In genomic region chr3:127690106-127690505, GRCh38 we compare ENCODE assay signal across 10 cellular contexts. TPM values are rescaled to one million over a fixed set of nuclear protein-coding genes. Genes with fewer than 3 reads are reported as not detected.
DNase-seq lines count a peak whose midpoint lies in the region; ATAC-seq and TF ChIP-seq lines count a peak whose summit lies in the region.
"Had no signal": no experiment of that assay in that cellular context is flagged by ENCODE, and none has a peak within 500 bp of the region (broad histone marks: within the 10 kb centered on the region; RNA-seq: fewer than 3 reads in every experiment).

No MANE protein-coding gene starts in this region.

- H3K27me3 ChIP-seq in HUES64 (ENCODE audit: insufficient read depth, low read length), result no peaks in the 10 kb centered on the region
- H3K27me3 ChIP-seq in tibial artery, result no peaks in the 10 kb centered on the region
- H3K27me3 ChIP-seq: thyroid gland had no signal

- no peaks in the 10 kb centered on the region for H3K27me3 Mint-ChIP-seq in chondrocyte (ENCODE audit: low read depth)
- no peaks in the 10 kb centered on the region for H3K27me3 Mint-ChIP-seq in activated CD4-positive, alpha-beta memory T cell treated with anti-CD3 and anti-CD28 coated beads, Interleukin-2, amount 10 ng/mL, durations not matched to agents 7 days and 5 days

- H3K4me3 Mint-ChIP-seq in chondrocyte (ENCODE audit: unreplicated experiment), result peak overlapping the region; percentile 25
- H3K4me3 Mint-ChIP-seq in activated CD4-positive, alpha-beta memory T cell treated with anti-CD3 and anti-CD28 coated beads, Interleukin-2, amount 10 ng/mL, durations not matched to agents 7 days and 5 days, result no peak overlapping the region
- H3K4me3 Mint-ChIP-seq: activated naive CD4-positive, alpha-beta T cell treated with anti-CD3 and anti-CD28 coated beads for 36 hours had no signal

- H3K9ac ChIP-seq in HUES64 (ENCODE audit: low read depth, low read length), result peak overlapping the region; percentile 11; the same call in 1 of the 2 replicates

- 49% methylated on average over 4 of the region's 4 CpGs for WGBS in HUES64

- H3K4me1 Mint-ChIP-seq in chondrocyte (ENCODE audit: low read depth), result peaks cover 7% of the 10 kb centered on the region
- no peaks in the 10 kb centered on the region for H3K4me1 Mint-ChIP-seq in activated CD4-positive, alpha-beta memory T cell treated with anti-CD3 and anti-CD28 coated beads, Interleukin-2, amount 10 ng/mL, durations not matched to agents 7 days and 5 days

- no peaks in the 10 kb centered on the region for H3K9me3 Mint-ChIP-seq in chondrocyte (ENCODE audit: low read depth)
- H3K9me3 Mint-ChIP-seq in activated CD4-positive, alpha-beta memory T cell treated with anti-CD3 and anti-CD28 coated beads, Interleukin-2, amount 10 ng/mL, durations not matched to agents 7 days and 5 days, result no peaks in the 10 kb centered on the region
- H3K9me3 Mint-ChIP-seq: activated naive CD4-positive, alpha-beta T cell treated with anti-CD3 and anti-CD28 coated beads for 36 hours had no signal

- peak; percentile 65 for DNase-seq in chondrocyte (ENCODE audit: low spot score)
- DNase-seq in kidney tubule cell (ENCODE audit: low spot score), result peak; percentile 68
- DNase-seq in tibial artery, result peak; percentile 22 to 74
- no peak for DNase-seq in activated CD4-positive, alpha-beta memory T cell treated with anti-CD3 and anti-CD28 coated beads, Interleukin-2, amount 10 ng/mL, durations not matched to agents 7 days and 5 days
- DNase-seq in foreskin melanocyte, result no peak
- DNase-seq in NK-92 (lab: John Stamatoyannopoulos, UW; ENCODE audit: unreplicated experiment), result no peak
- DNase-seq: activated naive CD4-positive, alpha-beta T cell treated with anti-CD3 and anti-CD28 coated beads for 36 hours had no signal

- peaks cover 11% of the 10 kb centered on the region; the same call in 1 of the 2 replicates for H3K4me1 ChIP-seq in HUES64 (ENCODE audit: insufficient read depth, low read length)
- H3K4me1 ChIP-seq in tibial artery, result peaks cover 0 to 42% (median 35%) of the 10 kb centered on the region in 4 donors

- H3K9me3 ChIP-seq in HUES64 (ENCODE audit: insufficient read depth, low read depth, low read length) (no peaks in the 10 kb centered on the region), tibial artery (no peaks in the 10 kb centered on the region)
- H3K9me3 ChIP-seq: thyroid gland had no signal

- no peak for ATAC-seq in GM19467 (IDR thresholded peaks at IDR 0.05; ENCODE audit: unreplicated experiment)

- POLR2A ChIA-PET in activated CD4-positive, alpha-beta memory T cell treated with anti-CD3 and anti-CD28 coated beads, Interleukin-2, amount 10 ng/mL, durations not matched to agents 7 days and 5 days (lab: Charles Lee), result interaction anchor here (1.2 kb wide), 1 partner anchor 17 kb away, joined by 4 read pairs; no protein-coding TSS in a partner anchor

- H3K27ac ChIP-seq in HUES64 (ENCODE audit: low read depth, low read length), result peak overlapping the region; percentile 36; the same call in 1 of the 2 replicates
- peak overlapping the region; percentile 79 to 82 for H3K27ac ChIP-seq in tibial artery
- H3K27ac ChIP-seq: thyroid gland had no signal

- H3K36me3 ChIP-seq in HUES64 (ENCODE audit: insufficient read depth, low read length), result no peaks in the 10 kb centered on the region
- peaks cover 4 to 18% (median 11%) of the 10 kb centered on the region in 3 donors for H3K36me3 ChIP-seq in tibial artery
- H3K36me3 ChIP-seq: thyroid gland had no signal

- H3K27ac Mint-ChIP-seq in chondrocyte (ENCODE audit: unreplicated experiment), result no peak overlapping the region
- no peak overlapping the region for H3K27ac Mint-ChIP-seq in activated CD4-positive, alpha-beta memory T cell treated with anti-CD3 and anti-CD28 coated beads, Interleukin-2, amount 10 ng/mL, durations not matched to agents 7 days and 5 days
- H3K27ac Mint-ChIP-seq: activated naive CD4-positive, alpha-beta T cell treated with anti-CD3 and anti-CD28 coated beads for 36 hours had no signal

- intact Hi-C loops in tibial artery (cut with DNase I; ENCODE audit: low total_unique reads), result no loop called here

- no peak for TF ChIP-seq CTCF in chondrocyte (IDR thresholded peaks at IDR 0.05)
- no peak for TF ChIP-seq CTCF in tibial artery (IDR thresholded peaks at IDR 0.05)

- H3K4me3 ChIP-seq in HUES64 (ENCODE audit: low read length) (no peak overlapping the region), tibial artery (no peak overlapping the region)
- H3K4me3 ChIP-seq: thyroid gland had no signal

- peaks cover 4% of the 10 kb centered on the region for H3K36me3 Mint-ChIP-seq in chondrocyte (ENCODE audit: low read depth)
- H3K36me3 Mint-ChIP-seq in activated CD4-positive, alpha-beta memory T cell treated with anti-CD3 and anti-CD28 coated beads, Interleukin-2, amount 10 ng/mL, durations not matched to agents 7 days and 5 days (ENCODE audit: low read depth), result no peaks in the 10 kb centered on the region

- CTCF ChIA-PET in activated CD4-positive, alpha-beta memory T cell treated with anti-CD3 and anti-CD28 coated beads, Interleukin-2, amount 10 ng/mL, durations not matched to agents 7 days and 5 days (lab: Charles Lee), result no interaction called here

RNA-seq across cellular contexts. Expression of gene ABTB1, which starts 17.4 kb away (rescaled TPM):
- polyA plus RNA-seq in HUES64 (2013, experiment 1 of 2), result 2.9 TPM
- polyA plus RNA-seq in HUES64 (2013, experiment 2 of 2), result 4.4 TPM
- total RNA-seq in chondrocyte, result 18.1 to 27.2 TPM (median 26.7 TPM) in 3 replicates
- 10 to 100 TPM; 34.3 to 38.8 TPM for total RNA-seq in activated CD4-positive, alpha-beta memory T cell treated with anti-CD3 and anti-CD28 coated beads, Interleukin-2, amount 10 ng/mL, durations not matched to agents 7 days and 5 days

Comparison
In these comparisons a context has a peak if more than half of its experiments do, and no peak if none do; other contexts are left out.
1. DNase-seq: peak in chondrocyte (single experiment), kidney tubule cell (single experiment) and tibial artery (2 of 2); none in activated CD4-positive, alpha-beta memory T cell treated with anti-CD3 and anti-CD28 coated beads, Interleukin-2, amount 10 ng/mL, durations not matched to agents 7 days and 5 days (single experiment), foreskin melanocyte (single experiment) and NK-92 (single experiment).